In the genomic region with DNA sequence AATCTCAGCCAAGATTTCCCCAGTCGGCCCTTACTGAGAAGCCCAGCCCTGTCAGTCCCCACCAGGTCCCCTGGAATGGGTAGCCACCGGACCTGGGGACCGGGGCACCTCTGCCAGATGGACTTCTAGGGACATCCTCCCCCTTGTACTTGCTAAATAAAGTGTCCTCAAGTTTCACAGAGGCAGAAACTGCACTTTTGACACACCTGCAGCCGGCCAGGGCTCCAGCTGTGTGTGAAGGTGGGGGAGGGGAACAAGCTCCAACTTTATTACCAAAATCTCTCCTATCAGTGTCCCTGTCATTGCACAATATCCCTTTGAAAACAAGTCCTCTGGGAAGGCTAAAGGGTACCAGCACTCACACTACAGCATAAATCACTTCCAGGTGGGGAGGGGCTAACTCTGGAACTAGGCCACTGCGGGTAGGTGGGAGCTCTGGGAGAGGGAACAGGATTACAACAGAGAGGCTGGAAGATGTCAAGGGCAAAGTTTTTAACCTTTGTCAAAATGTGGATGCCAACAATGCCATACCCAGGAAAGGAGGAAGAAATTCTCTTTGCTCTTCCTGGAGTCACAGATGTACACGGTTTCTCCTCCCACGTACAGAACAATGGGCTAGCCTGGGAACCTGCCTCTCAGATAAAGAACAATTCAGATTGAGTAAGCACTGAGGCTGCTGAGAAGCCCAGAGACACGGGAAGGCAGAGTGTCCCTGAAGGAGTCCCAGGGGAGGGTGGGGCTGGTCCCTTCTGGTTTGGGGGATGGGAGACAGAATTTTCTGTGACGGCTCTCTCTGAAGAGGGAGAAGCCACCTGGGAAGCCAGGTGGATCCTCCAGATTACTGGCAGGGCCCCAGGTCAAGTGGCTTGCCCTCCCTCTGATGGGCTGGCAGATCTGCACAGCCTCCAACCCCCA, we compare ENCODE assay signal across 9 cellular contexts. TPM values are rescaled to one million over a fixed set of nuclear protein-coding genes. Genes with fewer than 3 reads are reported as not detected.
DNase-seq lines count a peak whose midpoint lies in the region; ATAC-seq and TF ChIP-seq lines count a peak whose summit lies in the region.
"Had no signal": no experiment of that assay in that cellular context is flagged by ENCODE, and none has a peak within 500 bp of the region (broad histone marks: within the 10 kb centered on the region; RNA-seq: fewer than 3 reads in every experiment).

No MANE protein-coding gene starts in this region.

- H3K9ac ChIP-seq in mesenchymal stem cell (ENCODE audit: low read length), result no peak overlapping the region

- peak overlapping the region; percentile 84 for H4K91ac ChIP-seq in mesenchymal stem cell (ENCODE audit: low read length)

- no peak overlapping the region for H3K4me3 ChIP-seq in Peyer's patch
- H3K4me3 ChIP-seq in mesenchymal stem cell (ENCODE audit: insufficient read depth in 1 of 2, low read depth in 1 of 2, low read length in 2 of 2), result no peak overlapping the region

- peak; percentile 50 for ATAC-seq in HG03095 (IDR thresholded peaks at IDR 0.05; ENCODE audit: unreplicated experiment)
- no peak for ATAC-seq in GM18511 (IDR thresholded peaks at IDR 0.05; ENCODE audit: unreplicated experiment)
- no peak for ATAC-seq in left ventricle myocardium superior

- H2BK120ac ChIP-seq in mesenchymal stem cell (ENCODE audit: low read depth, low read length), result no peak overlapping the region

- H3K9me3 ChIP-seq in Peyer's patch (no peaks in the 10 kb centered on the region), mesenchymal stem cell (ENCODE audit: control insufficient read depth, low read length) (no peaks in the 10 kb centered on the region)

- peak overlapping the region; percentile 11 for H2AK5ac ChIP-seq in mesenchymal stem cell (ENCODE audit: low read length, severe bottlenecking)

- DNase-seq in DMS153 treated with DMSO at 0.1 percent for 48 hours (lab: John Stamatoyannopoulos, UW; ENCODE audit: unreplicated experiment) (peak; percentile 54), Peyer's patch (peak in 1 of 3 donors; percentile 48), mesenchymal stem cell (no peak), COLO829 (ENCODE audit: low spot score) (no peak), left ventricle myocardium superior (no peak), DMS 273 (lab: John Stamatoyannopoulos, UW; ENCODE audit: unreplicated experiment) (no peak)

- H3K27me3 ChIP-seq in Peyer's patch (no peaks in the 10 kb centered on the region), mesenchymal stem cell (ENCODE audit: control insufficient read depth in 1 of 2, insufficient read depth in 1 of 2, low read length in 2 of 2) (no peaks in the 10 kb centered on the region)

- no peak overlapping the region for H3K4me2 ChIP-seq in mesenchymal stem cell (ENCODE audit: low read length, poor library complexity, severe bottlenecking)

- H3K18ac ChIP-seq in mesenchymal stem cell (ENCODE audit: low read depth in 1 of 2, low read length in 2 of 2), result peak overlapping the region; percentile 86 to 95

- H3K36me3 ChIP-seq in Peyer's patch (no peaks in the 10 kb centered on the region), mesenchymal stem cell (ENCODE audit: control insufficient read depth in 1 of 2, insufficient read depth in 2 of 2, low read depth in 1 of 2, low read length in 2 of 2) (peaks cover 0 to 34% of the 10 kb centered on the region in 2 experiments)

- peak overlapping the region in 1 of 2 experiments; percentile 97 for H2BK12ac ChIP-seq in mesenchymal stem cell (ENCODE audit: low read length in 2 of 2)

- WGBS in mesenchymal stem cell, result 63% methylated on average over 7 of the region's 9 CpGs

- TF ChIP-seq CTCF in Peyer's patch (IDR thresholded peaks at IDR 0.05), result no peak

- H3K79me1 ChIP-seq in mesenchymal stem cell (replicated peaks; ENCODE audit: low read length, poor library complexity, severe bottlenecking), result peaks cover 38% of the 10 kb centered on the region

- H3K4me1 ChIP-seq in Peyer's patch (peaks cover 0 to 51% (median 9%) of the 10 kb centered on the region in 4 donors), mesenchymal stem cell (ENCODE audit: control insufficient read depth, insufficient read depth, low read depth, low read length) (peaks cover 60% of the 10 kb centered on the region)

- peak overlapping the region; percentile 11 to 54 for H3K4ac ChIP-seq in mesenchymal stem cell (ENCODE audit: low read depth in 1 of 2, low read length in 2 of 2)

- no peak overlapping the region for H2BK5ac ChIP-seq in mesenchymal stem cell (ENCODE audit: low read depth, low read length, poor library complexity, severe bottlenecking)

- no peak overlapping the region for H2BK15ac ChIP-seq in mesenchymal stem cell (ENCODE audit: low read depth, poor library complexity, severe bottlenecking)

- H2AFZ ChIP-seq in mesenchymal stem cell (ENCODE audit: low read depth, low read length), result no peak overlapping the region

- peak overlapping the region; percentile 92 for H4K8ac ChIP-seq in mesenchymal stem cell (ENCODE audit: low read length)

- TF ChIP-seq POLR2A in Peyer's patch (IDR thresholded peaks at IDR 0.05), result peak in 1 of 2 donors; percentile 42

- no peak overlapping the region for H3K14ac ChIP-seq in mesenchymal stem cell (ENCODE audit: low read length in 2 of 2)

- H3K23ac ChIP-seq in mesenchymal stem cell (ENCODE audit: low read length in 2 of 2), result no peak overlapping the region

- intact Hi-C loops in left ventricle myocardium superior (cut with micrococcal nuclease), result no loop called here

- peak overlapping the region in 3 of 4 donors; percentile 65 to 90 (median 80) for H3K27ac ChIP-seq in Peyer's patch
- no peak overlapping the region for H3K27ac ChIP-seq in mesenchymal stem cell (ENCODE audit: low read length, poor library complexity, severe bottlenecking)

RNA-seq across cellular contexts. Expression of gene SDC1, which starts 11.0 kb away (rescaled TPM):
- total RNA-seq in Peyer's patch, result 100 to 1,000 TPM in 3 of 4 donors, 10 to 100 TPM in 1; 25.6 to 343 (median 197) TPM
- 8.4 TPM for polyA plus RNA-seq in mesenchymal stem cell (2013, experiment 1 of 2)
- 6.9 TPM for polyA plus RNA-seq in mesenchymal stem cell (2013, experiment 2 of 2)
- total RNA-seq in left ventricle myocardium superior, result 0.42 TPM
- polyA plus RNA-seq: CD8-positive, alpha-beta memory T cell had no signal

Comparison
In these comparisons a context has a peak if more than half of its experiments do, and no peak if none do; other contexts are left out.
1. RNA of gene SDC1, which starts 11.0 kb away (total RNA-seq): 25.6 to 343 TPM in Peyer's patch; 0.42 TPM in left ventricle myocardium superior (single experiment); every median in the first group is over 10 times any median in the second.